Comparison of ENCODE assay signal across 2 cellular contexts in the genomic region with DNA sequence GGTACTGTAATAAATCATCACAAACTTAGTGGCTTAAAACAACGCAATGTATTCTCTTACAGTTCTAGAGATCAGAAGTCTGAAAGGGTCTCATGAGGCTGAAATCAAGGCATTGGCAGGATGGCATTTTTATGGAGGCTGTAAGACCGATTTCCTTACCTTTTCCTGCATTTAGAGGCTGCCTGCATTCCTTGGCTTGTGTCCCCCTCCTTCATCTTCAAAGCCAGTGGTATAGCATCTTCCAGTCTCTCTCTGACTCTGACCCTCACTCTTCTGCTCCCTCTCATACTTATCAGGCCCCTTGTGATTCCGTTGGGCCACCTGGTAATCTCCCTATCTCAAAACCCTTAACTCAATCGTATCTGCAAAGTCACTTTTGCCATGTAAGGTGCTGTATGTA.
TF ChIP-seq lines count a peak whose summit lies in the region.

No MANE protein-coding gene starts in this region.

TF ChIP-seq in HEK293, 187 proteins besides CTCF, POLR2A, EP300 and RAD21:
- TF ChIP-seq, protein P1, sequence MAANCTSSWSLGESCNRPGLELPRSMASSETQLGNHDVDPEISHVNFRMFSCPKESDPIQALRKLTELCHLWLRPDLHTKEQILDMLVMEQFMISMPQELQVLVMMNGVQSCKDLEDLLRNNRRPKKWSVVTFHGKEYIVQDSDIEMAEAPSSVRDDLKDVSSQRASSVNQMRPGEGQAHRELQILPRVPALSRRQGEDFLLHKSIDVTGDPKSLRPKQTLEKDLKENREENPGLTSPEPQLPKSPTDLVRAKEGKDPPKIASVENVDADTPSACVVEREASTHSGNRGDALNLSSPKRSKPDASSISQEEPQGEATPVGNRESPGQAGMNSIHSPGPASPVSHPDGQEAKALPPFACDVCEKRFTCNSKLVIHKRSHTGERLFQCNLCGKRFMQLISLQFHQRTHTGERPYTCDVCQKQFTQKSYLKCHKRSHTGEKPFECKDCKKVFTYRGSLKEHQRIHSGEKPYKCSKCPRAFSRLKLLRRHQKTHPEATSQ (tag by site-specific recombination; IDR thresholded peaks at IDR 0.05), result no peak
- peak; percentile 80 for TF ChIP-seq SETDB1 (IDR thresholded peaks at IDR 0.05; ENCODE audit: insufficient read length, low read length)
TF ChIP-seq in HEK293: peak in this region for 1.

TF ChIP-seq in K562, 482 proteins besides CTCF, POLR2A, EP300 and RAD21 (continued from another document):
- TF ChIP-seq, protein P2, sequence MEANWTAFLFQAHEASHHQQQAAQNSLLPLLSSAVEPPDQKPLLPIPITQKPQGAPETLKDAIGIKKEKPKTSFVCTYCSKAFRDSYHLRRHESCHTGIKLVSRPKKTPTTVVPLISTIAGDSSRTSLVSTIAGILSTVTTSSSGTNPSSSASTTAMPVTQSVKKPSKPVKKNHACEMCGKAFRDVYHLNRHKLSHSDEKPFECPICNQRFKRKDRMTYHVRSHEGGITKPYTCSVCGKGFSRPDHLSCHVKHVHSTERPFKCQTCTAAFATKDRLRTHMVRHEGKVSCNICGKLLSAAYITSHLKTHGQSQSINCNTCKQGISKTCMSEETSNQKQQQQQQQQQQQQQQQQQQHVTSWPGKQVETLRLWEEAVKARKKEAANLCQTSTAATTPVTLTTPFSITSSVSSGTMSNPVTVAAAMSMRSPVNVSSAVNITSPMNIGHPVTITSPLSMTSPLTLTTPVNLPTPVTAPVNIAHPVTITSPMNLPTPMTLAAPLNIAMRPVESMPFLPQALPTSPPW (CRISPR knock-in tag; IDR thresholded peaks at IDR 0.05), result no peak
- TF ChIP-seq, protein P3, sequence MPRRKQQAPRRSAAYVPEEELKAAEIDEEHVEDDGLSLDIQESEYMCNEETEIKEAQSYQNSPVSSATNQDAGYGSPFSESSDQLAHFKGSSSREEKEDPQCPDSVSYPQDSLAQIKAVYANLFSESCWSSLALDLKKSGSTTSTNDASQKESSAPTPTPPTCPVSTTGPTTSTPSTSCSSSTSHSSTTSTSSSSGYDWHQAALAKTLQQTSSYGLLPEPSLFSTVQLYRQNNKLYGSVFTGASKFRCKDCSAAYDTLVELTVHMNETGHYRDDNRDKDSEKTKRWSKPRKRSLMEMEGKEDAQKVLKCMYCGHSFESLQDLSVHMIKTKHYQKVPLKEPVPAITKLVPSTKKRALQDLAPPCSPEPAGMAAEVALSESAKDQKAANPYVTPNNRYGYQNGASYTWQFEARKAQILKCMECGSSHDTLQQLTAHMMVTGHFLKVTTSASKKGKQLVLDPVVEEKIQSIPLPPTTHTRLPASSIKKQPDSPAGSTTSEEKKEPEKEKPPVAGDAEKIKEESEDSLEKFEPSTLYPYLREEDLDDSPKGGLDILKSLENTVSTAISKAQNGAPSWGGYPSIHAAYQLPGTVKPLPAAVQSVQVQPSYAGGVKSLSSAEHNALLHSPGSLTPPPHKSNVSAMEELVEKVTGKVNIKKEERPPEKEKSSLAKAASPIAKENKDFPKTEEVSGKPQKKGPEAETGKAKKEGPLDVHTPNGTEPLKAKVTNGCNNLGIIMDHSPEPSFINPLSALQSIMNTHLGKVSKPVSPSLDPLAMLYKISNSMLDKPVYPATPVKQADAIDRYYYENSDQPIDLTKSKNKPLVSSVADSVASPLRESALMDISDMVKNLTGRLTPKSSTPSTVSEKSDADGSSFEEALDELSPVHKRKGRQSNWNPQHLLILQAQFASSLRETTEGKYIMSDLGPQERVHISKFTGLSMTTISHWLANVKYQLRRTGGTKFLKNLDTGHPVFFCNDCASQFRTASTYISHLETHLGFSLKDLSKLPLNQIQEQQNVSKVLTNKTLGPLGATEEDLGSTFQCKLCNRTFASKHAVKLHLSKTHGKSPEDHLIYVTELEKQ (CRISPR knock-in tag; IDR thresholded peaks at IDR 0.05), result no peak
- no peak for TF ChIP-seq GABPA (tag; conservative IDR thresholded peaks at IDR 0.05; ENCODE audit: low read depth)
- 0 out of 2 replicates have a peak, but pooled peaks have one; percentile 26 for TF ChIP-seq HDAC2 (IDR thresholded peaks at IDR 0.05)
- TF ChIP-seq SRSF7 (optimal IDR thresholded peaks at IDR 0.05; ENCODE audit: low read depth, low read length), result no peak
- TF ChIP-seq CBFA2T2 (conservative IDR thresholded peaks at IDR 0.05), result peak; percentile 27; the same call in 1 of the 2 replicates
- peak; percentile 68 for TF ChIP-seq RBM25 (IDR thresholded peaks at IDR 0.05; ENCODE audit: low read depth, low read length, severe bottlenecking)
- no peak for TF ChIP-seq ZFX (CRISPR knock-in tag; IDR thresholded peaks at IDR 0.05)
- TF ChIP-seq, protein P4, sequence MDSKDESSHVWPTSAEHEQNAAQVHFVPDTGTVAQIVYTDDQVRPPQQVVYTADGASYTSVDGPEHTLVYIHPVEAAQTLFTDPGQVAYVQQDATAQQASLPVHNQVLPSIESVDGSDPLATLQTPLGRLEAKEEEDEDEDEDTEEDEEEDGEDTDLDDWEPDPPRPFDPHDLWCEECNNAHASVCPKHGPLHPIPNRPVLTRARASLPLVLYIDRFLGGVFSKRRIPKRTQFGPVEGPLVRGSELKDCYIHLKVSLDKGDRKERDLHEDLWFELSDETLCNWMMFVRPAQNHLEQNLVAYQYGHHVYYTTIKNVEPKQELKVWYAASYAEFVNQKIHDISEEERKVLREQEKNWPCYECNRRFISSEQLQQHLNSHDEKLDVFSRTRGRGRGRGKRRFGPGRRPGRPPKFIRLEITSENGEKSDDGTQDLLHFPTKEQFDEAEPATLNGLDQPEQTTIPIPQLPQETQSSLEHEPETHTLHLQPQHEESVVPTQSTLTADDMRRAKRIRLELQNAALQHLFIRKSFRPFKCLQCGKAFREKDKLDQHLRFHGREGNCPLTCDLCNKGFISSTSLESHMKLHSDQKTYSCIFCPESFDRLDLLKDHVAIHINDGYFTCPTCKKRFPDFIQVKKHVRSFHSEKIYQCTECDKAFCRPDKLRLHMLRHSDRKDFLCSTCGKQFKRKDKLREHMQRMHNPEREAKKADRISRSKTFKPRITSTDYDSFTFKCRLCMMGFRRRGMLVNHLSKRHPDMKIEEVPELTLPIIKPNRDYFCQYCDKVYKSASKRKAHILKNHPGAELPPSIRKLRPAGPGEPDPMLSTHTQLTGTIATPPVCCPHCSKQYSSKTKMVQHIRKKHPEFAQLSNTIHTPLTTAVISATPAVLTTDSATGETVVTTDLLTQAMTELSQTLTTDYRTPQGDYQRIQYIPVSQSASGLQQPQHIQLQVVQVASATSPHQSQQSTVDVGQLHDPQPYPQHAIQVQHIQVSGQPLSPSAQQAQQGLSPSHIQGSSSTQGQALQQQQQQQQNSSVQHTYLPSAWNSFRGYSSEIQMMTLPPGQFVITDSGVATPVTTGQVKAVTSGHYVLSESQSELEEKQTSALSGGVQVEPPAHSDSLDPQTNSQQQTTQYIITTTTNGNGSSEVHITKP (IDR thresholded peaks at IDR 0.05; ENCODE audit: partially characterized antibody), result no peak
